ENCODE assay signal across 29 cellular contexts in the genomic region with DNA sequence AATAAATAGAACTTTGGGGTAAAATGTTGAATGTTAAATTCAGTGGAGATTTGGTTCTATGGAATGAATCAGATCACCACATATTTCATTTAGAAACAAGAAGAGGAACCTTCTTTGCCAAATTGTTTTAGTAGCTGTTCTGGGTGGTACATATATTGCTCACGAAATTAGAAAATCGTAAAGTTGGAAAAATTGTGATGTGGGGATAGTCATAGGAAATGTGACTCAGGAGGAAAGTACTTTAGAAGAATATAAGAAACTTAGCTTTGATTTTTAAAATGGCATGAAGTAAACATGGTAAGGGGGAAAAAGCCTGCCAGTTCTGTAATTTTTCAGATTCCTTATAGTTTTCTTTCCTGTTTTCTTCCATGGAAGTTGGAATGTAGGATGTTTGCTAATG. TPM values are rescaled to one million over a fixed set of nuclear protein-coding genes. Genes with fewer than 3 reads are reported as not detected.
DNase-seq lines count a peak whose midpoint lies in the region; ATAC-seq, FAIRE-seq and TF ChIP-seq lines count a peak whose summit lies in the region.
"Had no signal": no experiment of that assay in that cellular context is flagged by ENCODE, and none has a peak within 500 bp of the region (broad histone marks: within the 10 kb centered on the region; RNA-seq: fewer than 3 reads in every experiment).

No MANE protein-coding gene starts in this region.

- H3K27ac ChIP-seq in IMR-90 (ENCODE audit: insufficient read depth, low read length) (no peak overlapping the region), endothelial cell of umbilical vein (ENCODE audit: insufficient read depth, low read depth, low read length) (peak overlapping the region; percentile 84)
- H3K27ac ChIP-seq: 22Rv1, esophagus squamous epithelium, transverse colon had no signal

- intact Hi-C loops in activated CD4-positive, alpha-beta T cell treated with anti-CD3 and anti-CD28 coated beads for 36 hours (cut with DNase I, micrococcal nuclease): no loop called here
- intact Hi-C loops in IMR-90 (cut with micrococcal nuclease): no loop called here
- intact Hi-C loops in endothelial cell of umbilical vein (cut with micrococcal nuclease): loop anchor here (10.0 kb wide), 1 partner anchor 872 kb away; no protein-coding TSS in a partner anchor

- H2BK20ac ChIP-seq in IMR-90 (ENCODE audit: low read depth, low read length): no peak overlapping the region

- H3K4ac ChIP-seq in IMR-90 (ENCODE audit: low read depth, low read length): peak overlapping the region; percentile 37; the same call in 1 of the 2 replicates

- peaks cover 14% of the 10 kb centered on the region for H3K4me1 Mint-ChIP-seq in activated CD4-positive, alpha-beta T cell treated with anti-CD3 and anti-CD28 coated beads for 36 hours
- no peaks in the 10 kb centered on the region for H3K4me1 Mint-ChIP-seq in stimulated activated effector memory CD8-positive, alpha-beta T cell treated with anti-CD3 and anti-CD28 coated beads, Interleukin-12 subunit alpha, Interleukin-12 subunit beta, amount 100 ng/mL, for 72 hours

- H3K4me1 ChIP-seq in IMR-90 (ENCODE audit: control insufficient read depth, insufficient read depth, low read length) (peaks cover 5% of the 10 kb centered on the region; the same call in 1 of the 2 replicates), endothelial cell of umbilical vein (ENCODE audit: control insufficient read depth, extremely low read depth, insufficient read depth, low read length) (peaks cover 20% of the 10 kb centered on the region)
- H3K4me1 ChIP-seq: esophagus squamous epithelium, HAP-1, transverse colon had no signal

- H3K14ac ChIP-seq in IMR-90 (replicated peaks; ENCODE audit: low read depth, low read length): 0 out of 2 replicates have a peak overlapping the region, but pooled peaks have one; percentile 48

- peaks cover 9% of the 10 kb centered on the region for H3K79me2 ChIP-seq in endothelial cell of umbilical vein (ENCODE audit: control insufficient read depth, insufficient read depth, low read length)

- H3K27me3 ChIP-seq in IMR-90 (ENCODE audit: control insufficient read depth, insufficient read depth, low read length) (no peaks in the 10 kb centered on the region), endothelial cell of umbilical vein (ENCODE audit: control insufficient read depth in 2 of 2, insufficient read depth in 2 of 2, low read length in 2 of 2) (no peaks in the 10 kb centered on the region)
- H3K27me3 ChIP-seq: esophagus squamous epithelium, transverse colon had no signal

- peak overlapping the region; percentile 74; the same call in 1 of the 2 replicates for H4K5ac ChIP-seq in IMR-90 (ENCODE audit: low read depth, low read length)

- H2AK9ac ChIP-seq in IMR-90 (replicated peaks; ENCODE audit: low read depth, low read length, poor library complexity): no peak overlapping the region

- H4K8ac ChIP-seq in IMR-90 (ENCODE audit: low read depth in 2 of 2, low read length in 2 of 2): peak overlapping the region in 1 of 2 experiments; percentile 9; a peak in 1 of 4 replicates

- H4K91ac ChIP-seq in IMR-90 (ENCODE audit: insufficient read depth, low read depth, low read length): peak overlapping the region; percentile 79; the same call in 1 of the 2 replicates

- H3K4me3 ChIP-seq in IMR-90 (ENCODE audit: insufficient read depth, low read depth, low read length) (no peak overlapping the region), endothelial cell of umbilical vein (replicated peaks in 1 of 3; ENCODE audit: insufficient read depth in 1 of 3, low read depth in 1 of 3, low read length in 3 of 3) (peak overlapping the region in 1 of 3 experiments; percentile 76)
- H3K4me3 ChIP-seq: esophagus squamous epithelium, HAP-1, transverse colon had no signal

- H2BK15ac ChIP-seq in IMR-90 (ENCODE audit: low read depth, low read length): no peak overlapping the region

- H3K27ac Mint-ChIP-seq in activated CD4-positive, alpha-beta T cell treated with anti-CD3 and anti-CD28 coated beads for 36 hours: no peak overlapping the region
- H3K27ac Mint-ChIP-seq in stimulated activated effector memory CD8-positive, alpha-beta T cell treated with anti-CD3 and anti-CD28 coated beads, Interleukin-12 subunit alpha, Interleukin-12 subunit beta, amount 100 ng/mL, for 72 hours: no peak overlapping the region
- H3K27ac Mint-ChIP-seq: activated naive CD4-positive, alpha-beta T cell treated with anti-CD3 and anti-CD28 coated beads for 36 hours; natural killer cell treated with Interleukin-12 subunit alpha and Interleukin-12 subunit beta and Interleukin-15 and Interleukin-18, amount 100 ng/mL, for 72 hours had no signal

- no peaks in the 10 kb centered on the region for H3K27me3 Mint-ChIP-seq in activated CD4-positive, alpha-beta T cell treated with anti-CD3 and anti-CD28 coated beads for 36 hours
- H3K27me3 Mint-ChIP-seq: CD4-positive, alpha-beta memory T cell; effector memory CD8-positive, alpha-beta T cell; natural killer cell treated with Interleukin-12 subunit alpha and Interleukin-12 subunit beta and Interleukin-15 and Interleukin-18, amount 100 ng/mL, for 72 hours had no signal

- TF ChIP-seq POLR2A in IMR-90 (IDR thresholded peaks at IDR 0.05; ENCODE audit: low read depth, low read length) (no peak), endothelial cell of umbilical vein (IDR thresholded peaks at IDR 0.05; ENCODE audit: low read depth, low read length) (no peak)

- no peak overlapping the region; the same call in 1 of the 2 replicates for H3K4me2 ChIP-seq in IMR-90 (ENCODE audit: low read depth, low read length)
- H3K4me2 ChIP-seq in endothelial cell of umbilical vein (ENCODE audit: insufficient read depth, low read length): peak overlapping the region; percentile 82

- DNase-seq in activated CD4-positive, alpha-beta T cell treated with anti-CD3 and anti-CD28 coated beads for 36 hours: no peak
- DNase-seq in activated CD4-positive, alpha-beta T cell treated with anti-CD3 and anti-CD28 coated beads for 1 hour: no peak
- DNase-seq in IMR-90 (peak; percentile 38), endothelial cell of umbilical vein (ENCODE audit: low read depth, low spot score) (peak; percentile 74), SHP77 (lab: John Stamatoyannopoulos, UW) (no peak), D341Med (ENCODE audit: low spot score) (no peak)
- DNase-seq in stimulated activated effector memory CD8-positive, alpha-beta T cell treated with anti-CD3 and anti-CD28 coated beads, Interleukin-12 subunit alpha, Interleukin-12 subunit beta, amount 100 ng/mL, for 72 hours (ENCODE audit: low spot score in 2 of 2): no peak
- DNase-seq: activated CD4-positive, alpha-beta T cell treated with anti-CD3 and anti-CD28 coated beads for 4 hours; activated naive CD4-positive, alpha-beta T cell treated with anti-CD3 and anti-CD28 coated beads for 36 hours; activated T-cell treated with anti-CD3 and anti-CD28 coated beads, Interleukin-2, amount 50 U/mL, for 48 hours; AML-193; CD4-positive, alpha-beta memory T cell; DMS153; effector memory CD8-positive, alpha-beta T cell; esophagus squamous epithelium; islet precursor cell; NCI-H1092; NCI-H187 treated with DMSO at 0.1 percent for 48 hours; NCI-H526 treated with DMSO at 0.1 percent for 48 hours; right cardiac atrium; transverse colon had no signal

- H2AK5ac ChIP-seq in IMR-90 (ENCODE audit: low read depth, low read length): no peak overlapping the region

- H3K36me3 ChIP-seq in IMR-90 (ENCODE audit: control insufficient read depth, insufficient read depth, low read length): peaks cover 3% of the 10 kb centered on the region; the same call in 1 of the 2 replicates
- no peaks in the 10 kb centered on the region for H3K36me3 ChIP-seq in endothelial cell of umbilical vein (ENCODE audit: control insufficient read depth in 2 of 2, extremely low read depth in 1 of 2, insufficient read depth in 2 of 2, low read length in 2 of 2)

- H3K79me1 ChIP-seq in IMR-90 (ENCODE audit: low read depth in 1 of 2, low read length in 2 of 2): peaks cover 0 to 3% of the 10 kb centered on the region in 2 experiments; a peak in 1 of 4 replicates

- H3K9ac ChIP-seq in IMR-90 (ENCODE audit: low read depth, low read length) (no peak overlapping the region), endothelial cell of umbilical vein (replicated peaks; ENCODE audit: extremely low read depth, insufficient read depth, low read length) (peak overlapping the region; percentile 83)

- H4K20me1 ChIP-seq in IMR-90 (ENCODE audit: insufficient read depth, low read length) (no peaks in the 10 kb centered on the region), endothelial cell of umbilical vein (replicated peaks; ENCODE audit: control insufficient read depth, extremely low read depth, insufficient read depth, low read length) (no peaks in the 10 kb centered on the region)

- no peak overlapping the region; the same call in 1 of the 2 replicates for H3K18ac ChIP-seq in IMR-90 (ENCODE audit: low read depth, low read length)

- TF ChIP-seq CTCF in IMR-90 (conservative IDR thresholded peaks at IDR 0.05; ENCODE audit: low read depth, low read length) (no peak), endothelial cell of umbilical vein (IDR thresholded peaks at IDR 0.05; ENCODE audit: extremely low read depth in 1 of 2, insufficient read depth in 1 of 2, low read depth in 1 of 2, low read length in 2 of 2) (no peak)

- no peak for TF ChIP-seq RAD21 in IMR-90 (IDR thresholded peaks at IDR 0.05; ENCODE audit: low read length)

- H3K9me1 ChIP-seq in IMR-90 (ENCODE audit: insufficient read depth, low read length) (0 out of 2 replicates have a peak, but pooled peaks cover 3% of the 10 kb centered on the region), endothelial cell of umbilical vein (replicated peaks; ENCODE audit: control insufficient read depth, extremely low read depth, insufficient read depth, low read length) (no peaks in the 10 kb centered on the region)

- H2BK120ac ChIP-seq in IMR-90 (ENCODE audit: low read depth, low read length): peak overlapping the region; percentile 68; the same call in 1 of the 2 replicates

- 50% methylated on average over 2 of the region's 2 CpGs; no CpG with 5 or more reads in 1 of the 2 experiments for WGBS in IMR-90 (ENCODE audit: extremely low coverage in 2 of 2, insufficient read length in 1 of 2), 2 experiments

- in situ Hi-C loops in IMR-90 (cut with MboI; ENCODE audit: low sequenced_read_pairs): no loop called here

- H3K9me3 ChIP-seq in IMR-90 (ENCODE audit: control insufficient read depth, insufficient read depth, low read length): no peaks in the 10 kb centered on the region
- no peaks in the 10 kb centered on the region for H3K9me3 ChIP-seq in endothelial cell of umbilical vein (replicated peaks; ENCODE audit: control insufficient read depth, insufficient read depth, low read length)
- H3K9me3 ChIP-seq: esophagus squamous epithelium, HAP-1, transverse colon had no signal

- H3K4me3 Mint-ChIP-seq in activated CD4-positive, alpha-beta T cell treated with anti-CD3 and anti-CD28 coated beads for 36 hours: no peak overlapping the region
- no peak overlapping the region for H3K4me3 Mint-ChIP-seq in stimulated activated effector memory CD8-positive, alpha-beta T cell treated with anti-CD3 and anti-CD28 coated beads, Interleukin-12 subunit alpha, Interleukin-12 subunit beta, amount 100 ng/mL, for 72 hours
- H3K4me3 Mint-ChIP-seq: activated naive CD4-positive, alpha-beta T cell treated with anti-CD3 and anti-CD28 coated beads for 36 hours; CD4-positive, alpha-beta memory T cell; effector memory CD8-positive, alpha-beta T cell; natural killer cell treated with Interleukin-12 subunit alpha and Interleukin-12 subunit beta and Interleukin-15 and Interleukin-18, amount 100 ng/mL, for 72 hours had no signal

- peak; percentile 57 for ATAC-seq in activated CD4-positive, alpha-beta T cell treated with anti-CD3 and anti-CD28 coated beads for 36 hours
- 0 out of 2 replicates have a peak, but pooled peaks have one; percentile 32 for ATAC-seq in IMR-90 (ENCODE audit: low read depth)
- ATAC-seq in stimulated activated effector memory CD8-positive, alpha-beta T cell treated with anti-CD3 and anti-CD28 coated beads, Interleukin-12 subunit alpha, Interleukin-12 subunit beta, amount 100 ng/mL, for 72 hours: peak; percentile 39
- no peak for ATAC-seq in GM18907 (IDR thresholded peaks at IDR 0.05; ENCODE audit: unreplicated experiment)
- ATAC-seq: effector memory CD8-positive, alpha-beta T cell; natural killer cell treated with Interleukin-12 subunit alpha and Interleukin-12 subunit beta and Interleukin-15 and Interleukin-18, amount 100 ng/mL, for 72 hours; right cardiac atrium had no signal

- H2AFZ ChIP-seq in IMR-90 (replicated peaks; ENCODE audit: low read length, poor library complexity): no peak overlapping the region
- H2AFZ ChIP-seq in endothelial cell of umbilical vein (ENCODE audit: low read depth, low read length): peak overlapping the region; percentile 50

- dilution Hi-C loops in IMR-90 (cut with HindIII; ENCODE audit: low sequenced_read_pairs, unreplicated experiment) (no loop called here), endothelial cell of umbilical vein (cut with MboI; ENCODE audit: extremely low pct_ligation_motif_present, low sequenced_read_pairs) (no loop called here)

- peaks cover 36% of the 10 kb centered on the region for H3K36me3 Mint-ChIP-seq in activated CD4-positive, alpha-beta T cell treated with anti-CD3 and anti-CD28 coated beads for 36 hours (ENCODE audit: low read depth)
- H3K36me3 Mint-ChIP-seq in stimulated activated effector memory CD8-positive, alpha-beta T cell treated with anti-CD3 and anti-CD28 coated beads, Interleukin-12 subunit alpha, Interleukin-12 subunit beta, amount 100 ng/mL, for 72 hours: peaks cover 65% of the 10 kb centered on the region

- POLR2A ChIA-PET in activated CD4-positive, alpha-beta T cell treated with anti-CD3 and anti-CD28 coated beads for 36 hours (lab: Charles Lee): no interaction called here
- POLR2A ChIA-PET in IMR-90 (lab: Charles Lee; ENCODE audit: unreplicated experiment) (no interaction called here), endothelial cell of umbilical vein (lab: Charles Lee) (no interaction called here)

- no peaks in the 10 kb centered on the region for H3K9me3 Mint-ChIP-seq in activated CD4-positive, alpha-beta T cell treated with anti-CD3 and anti-CD28 coated beads for 36 hours (ENCODE audit: low read depth)
- H3K9me3 Mint-ChIP-seq in stimulated activated effector memory CD8-positive, alpha-beta T cell treated with anti-CD3 and anti-CD28 coated beads, Interleukin-12 subunit alpha, Interleukin-12 subunit beta, amount 100 ng/mL, for 72 hours: no peaks in the 10 kb centered on the region
- H3K9me3 Mint-ChIP-seq: activated naive CD4-positive, alpha-beta T cell treated with anti-CD3 and anti-CD28 coated beads for 36 hours; CD4-positive, alpha-beta memory T cell; effector memory CD8-positive, alpha-beta T cell; natural killer cell treated with Interleukin-12 subunit alpha and Interleukin-12 subunit beta and Interleukin-15 and Interleukin-18, amount 100 ng/mL, for 72 hours had no signal

- BruUV-seq in IMR-90 (replicated peaks; lab: Mats Ljungman, UMichigan) (no TSS peak), endothelial cell of umbilical vein (replicated peaks; lab: Mats Ljungman, UMichigan) (no TSS peak)

- FAIRE-seq in endothelial cell of umbilical vein (lab: Jason Lieb, UNC): peak; percentile 24
- FAIRE-seq: bronchial epithelial cell, colon, GM12892, RCC 7860 had no signal

- H3K56ac ChIP-seq in IMR-90 (ENCODE audit: extremely low read depth, insufficient read depth, low read length): no peak overlapping the region

- no peak overlapping the region for H3K23ac ChIP-seq in IMR-90 (ENCODE audit: low read depth, low read length)

- peak overlapping the region; percentile 30 for H2BK5ac ChIP-seq in IMR-90 (ENCODE audit: low read depth, low read length, poor library complexity, severe bottlenecking)

- CTCF ChIA-PET in activated CD4-positive, alpha-beta T cell treated with anti-CD3 and anti-CD28 coated beads for 36 hours (lab: Charles Lee): interaction anchor here (1.3 kb wide), 2 partner anchors 11 to 17 kb away, joined by 3 to 4 read pairs; no protein-coding TSS in a partner anchor
- CTCF ChIA-PET in IMR-90 (lab: Yijun Ruan, JAX) (interaction anchor here (0.7 to 2.1 kb wide), 3 partner anchors 13 to 17 kb away, joined by 3 to 6 read pairs (median 4); no protein-coding TSS in a partner anchor), endothelial cell of umbilical vein (lab: Charles Lee) (interaction anchor here (0.9 to 2.0 kb wide), 4 partner anchors 9 to 17 kb away, joined by 4 to 16 read pairs (median 8); no protein-coding TSS in a partner anchor)

RNA-seq across cellular contexts. Expression of gene RRP15, which starts 27.4 kb away (rescaled TPM):
- 10 to 100 TPM; 23.3 to 30.5 TPM for total RNA-seq in activated CD4-positive, alpha-beta T cell treated with anti-CD3 and anti-CD28 coated beads for 36 hours
- total RNA-seq in IMR-90 (2012; rRNA removed) (4.1 and 8.9 TPM in 2 replicates), endothelial cell of umbilical vein (17.3 and 24.4 TPM in 2 replicates)
- polyA plus RNA-seq in IMR-90 (2012; rRNA removed) (1.7 and 3.1 TPM in 2 replicates), endothelial cell of umbilical vein (0.84 and 1.0 TPM in 2 replicates)
- 0.20 and 0.28 TPM in 2 replicates for polyA plus RNA-seq in IMR-90 (2012; cell fraction: cytosol; rRNA removed)
- 0.24 and 1.7 TPM in 2 replicates for polyA plus RNA-seq in IMR-90 (2012; cell fraction: nucleus; rRNA removed; ENCODE audit: low replicate concordance)
- 1.4 and 1.7 TPM in 2 replicates for polyA plus RNA-seq in endothelial cell of umbilical vein (2011; cell fraction: cytosol; rRNA removed)
- 2.4 and 2.9 TPM in 2 replicates for polyA plus RNA-seq in endothelial cell of umbilical vein (2011; cell fraction: nucleus; rRNA removed)
- polyA plus RNA-seq in endothelial cell of umbilical vein (2012): 7.5 and 15.6 TPM in 2 replicates
- 2.5 and 3.1 TPM in 2 replicates for polyA minus RNA-seq in endothelial cell of umbilical vein
- 3.4 TPM for polyA minus RNA-seq in endothelial cell of umbilical vein (2011; cell fraction: cytosol; rRNA and poly(A)+ RNA removed)
- polyA minus RNA-seq in endothelial cell of umbilical vein (2011; cell fraction: nucleus; rRNA and poly(A)+ RNA removed): 6.0 and 9.2 TPM in 2 replicates

RNA-seq across cellular contexts. Expression of gene TGFB2, which starts 32.6 kb away (rescaled TPM):
- total RNA-seq in activated CD4-positive, alpha-beta T cell treated with anti-CD3 and anti-CD28 coated beads for 36 hours: under 1 TPM in 1 of 2 experiments, not detected in 1; 0.09 TPM
- total RNA-seq in IMR-90 (2012; rRNA removed): 3.8 and 5.3 TPM in 2 replicates
- polyA plus RNA-seq in IMR-90 (2012; rRNA removed): 2.3 and 3.7 TPM in 2 replicates
- polyA plus RNA-seq in IMR-90 (2012; cell fraction: cytosol; rRNA removed): 0.87 and 1.2 TPM in 2 replicates
- polyA plus RNA-seq in IMR-90 (2012; cell fraction: nucleus; rRNA removed; ENCODE audit: low replicate concordance): 0.58 and 2.9 TPM in 2 replicates
- total RNA-seq in endothelial cell of umbilical vein: 31.5 and 43.5 TPM in 2 replicates
- 21.2 TPM in 2 replicates for polyA plus RNA-seq in endothelial cell of umbilical vein
- 19.7 and 27.7 TPM in 2 replicates for polyA plus RNA-seq in endothelial cell of umbilical vein (2011; cell fraction: cytosol; rRNA removed)
- 30.8 and 39.2 TPM in 2 replicates for polyA plus RNA-seq in endothelial cell of umbilical vein (2011; cell fraction: nucleus; rRNA removed)
- 56.7 and 63.7 TPM in 2 replicates for polyA plus RNA-seq in endothelial cell of umbilical vein (2012)
- 62.2 and 63.2 TPM in 2 replicates for polyA minus RNA-seq in endothelial cell of umbilical vein
- polyA minus RNA-seq in endothelial cell of umbilical vein (2011; cell fraction: cytosol; rRNA and poly(A)+ RNA removed): not detected
- polyA minus RNA-seq in endothelial cell of umbilical vein (2011; cell fraction: nucleus; rRNA and poly(A)+ RNA removed): 60.3 and 100 TPM in 2 replicates
- total RNA-seq: CD4-positive, alpha-beta memory T cell had no signal
- polyA plus RNA-seq: CD4-positive, alpha-beta memory T cell had no signal

Comparison
In these comparisons a context has a peak if more than half of its experiments do, and no peak if none do; other contexts are left out.
1. DNase-seq: peak in IMR-90 (single experiment) and endothelial cell of umbilical vein (single experiment); none in activated CD4-positive, alpha-beta T cell treated with anti-CD3 and anti-CD28 coated beads for 36 hours (single experiment), activated CD4-positive, alpha-beta T cell treated with anti-CD3 and anti-CD28 coated beads for 1 hour (single experiment), stimulated activated effector memory CD8-positive, alpha-beta T cell treated with anti-CD3 and anti-CD28 coated beads, Interleukin-12 subunit alpha, Interleukin-12 subunit beta, amount 100 ng/mL, for 72 hours (0 of 2), SHP77 (0 of 2) and D341Med (single experiment).